Comparison of ENCODE assay signal across 1 cellular context in the genomic region with DNA sequence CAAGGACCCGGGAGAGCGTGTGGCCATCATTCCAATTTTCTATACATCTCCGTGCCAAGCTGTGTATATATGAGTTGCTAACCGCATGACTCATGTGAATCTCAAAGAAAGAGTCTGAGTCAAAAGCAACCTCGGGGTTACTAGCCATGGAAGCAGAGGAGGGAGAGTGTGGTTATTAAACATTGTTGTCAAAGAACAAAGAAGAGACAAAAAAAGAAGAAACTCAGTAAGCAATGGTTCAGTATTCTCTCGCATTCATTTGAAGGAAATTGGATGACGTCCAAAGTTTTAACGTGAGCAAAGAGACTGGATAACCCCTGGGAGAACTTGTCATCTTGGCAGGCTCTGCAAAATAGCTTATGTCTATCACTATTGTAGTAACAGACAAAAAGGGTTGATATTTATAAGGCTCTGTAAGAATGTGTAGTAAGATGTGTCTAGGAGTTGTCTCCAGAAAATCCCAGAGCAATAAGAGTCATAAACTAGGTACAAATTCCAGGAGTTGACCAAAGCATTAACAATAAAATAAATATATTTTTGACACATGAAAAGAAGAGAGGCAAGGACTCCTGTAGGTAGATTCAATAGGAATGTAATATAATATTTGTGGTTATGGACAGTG.
TF ChIP-seq lines count a peak whose summit lies in the region.

No MANE protein-coding gene starts in this region.

TF ChIP-seq in GM23338, 12 proteins besides CTCF, POLR2A, EP300 and RAD21 (continued from another document):
- TF ChIP-seq ZNF462 (CRISPR knock-in tag; IDR thresholded peaks at IDR 0.05) (no peak), ETS1 (IDR thresholded peaks at IDR 0.05) (no peak), EZH2 (IDR thresholded peaks at IDR 0.05; ENCODE audit: low read depth, unreplicated experiment) (no peak), NANOG (IDR thresholded peaks at IDR 0.05; ENCODE audit: borderline replicate concordance) (no peak), JUNB (IDR thresholded peaks at IDR 0.05; ENCODE audit: unreplicated experiment) (no peak), EZH2phosphoT487 (IDR thresholded peaks at IDR 0.05; ENCODE audit: unreplicated experiment) (no peak)
- TF ChIP-seq, protein P1, sequence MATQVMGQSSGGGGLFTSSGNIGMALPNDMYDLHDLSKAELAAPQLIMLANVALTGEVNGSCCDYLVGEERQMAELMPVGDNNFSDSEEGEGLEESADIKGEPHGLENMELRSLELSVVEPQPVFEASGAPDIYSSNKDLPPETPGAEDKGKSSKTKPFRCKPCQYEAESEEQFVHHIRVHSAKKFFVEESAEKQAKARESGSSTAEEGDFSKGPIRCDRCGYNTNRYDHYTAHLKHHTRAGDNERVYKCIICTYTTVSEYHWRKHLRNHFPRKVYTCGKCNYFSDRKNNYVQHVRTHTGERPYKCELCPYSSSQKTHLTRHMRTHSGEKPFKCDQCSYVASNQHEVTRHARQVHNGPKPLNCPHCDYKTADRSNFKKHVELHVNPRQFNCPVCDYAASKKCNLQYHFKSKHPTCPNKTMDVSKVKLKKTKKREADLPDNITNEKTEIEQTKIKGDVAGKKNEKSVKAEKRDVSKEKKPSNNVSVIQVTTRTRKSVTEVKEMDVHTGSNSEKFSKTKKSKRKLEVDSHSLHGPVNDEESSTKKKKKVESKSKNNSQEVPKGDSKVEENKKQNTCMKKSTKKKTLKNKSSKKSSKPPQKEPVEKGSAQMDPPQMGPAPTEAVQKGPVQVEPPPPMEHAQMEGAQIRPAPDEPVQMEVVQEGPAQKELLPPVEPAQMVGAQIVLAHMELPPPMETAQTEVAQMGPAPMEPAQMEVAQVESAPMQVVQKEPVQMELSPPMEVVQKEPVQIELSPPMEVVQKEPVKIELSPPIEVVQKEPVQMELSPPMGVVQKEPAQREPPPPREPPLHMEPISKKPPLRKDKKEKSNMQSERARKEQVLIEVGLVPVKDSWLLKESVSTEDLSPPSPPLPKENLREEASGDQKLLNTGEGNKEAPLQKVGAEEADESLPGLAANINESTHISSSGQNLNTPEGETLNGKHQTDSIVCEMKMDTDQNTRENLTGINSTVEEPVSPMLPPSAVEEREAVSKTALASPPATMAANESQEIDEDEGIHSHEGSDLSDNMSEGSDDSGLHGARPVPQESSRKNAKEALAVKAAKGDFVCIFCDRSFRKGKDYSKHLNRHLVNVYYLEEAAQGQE (IDR thresholded peaks at IDR 0.05; ENCODE audit: unreplicated experiment), result no peak
